8 cellular contexts compared by ENCODE assay signal in genomic region chr11:105035262-105035620, GRCh38.
DNase-seq lines count a peak whose midpoint lies in the region; ATAC-seq and TF ChIP-seq lines count a peak whose summit lies in the region.

No MANE protein-coding gene starts in this region.

- TF ChIP-seq CTCF in neutrophil (IDR thresholded peaks at IDR 0.05) = no peak

- H3K9me3 Mint-ChIP-seq in activated naive CD8-positive, alpha-beta T cell treated with anti-CD3 and anti-CD28 coated beads, Interleukin-2, amount 50 U/mL, for 24 hours = peaks cover 4% of the 10 kb centered on the region

- H3K4me3 ChIP-seq in neutrophil (ENCODE audit: low read depth in 1 of 2, low read length in 1 of 2) = peak overlapping the region; percentile 63 to 86

- peaks cover 46% of the 10 kb centered on the region for H3K4me1 Mint-ChIP-seq in activated naive CD8-positive, alpha-beta T cell treated with anti-CD3 and anti-CD28 coated beads, Interleukin-2, amount 50 U/mL, for 24 hours

- peaks cover 61% of the 10 kb centered on the region for H3K36me3 ChIP-seq in neutrophil

- H3K4me1 ChIP-seq in neutrophil (ENCODE audit: control insufficient read depth in 1 of 2, insufficient read depth in 1 of 2, low read depth in 1 of 2, low read length in 1 of 2) = peaks cover 38 to 48% of the 10 kb centered on the region in 2 experiments

- H3K27me3 ChIP-seq in neutrophil = no peaks in the 10 kb centered on the region

- peak overlapping the region; percentile 87 for H3K4me3 Mint-ChIP-seq in activated naive CD8-positive, alpha-beta T cell treated with anti-CD3 and anti-CD28 coated beads, Interleukin-2, amount 50 U/mL, for 24 hours

- no peaks in the 10 kb centered on the region for H3K9me3 ChIP-seq in neutrophil

- peak overlapping the region; percentile 94 for H3K27ac Mint-ChIP-seq in activated naive CD8-positive, alpha-beta T cell treated with anti-CD3 and anti-CD28 coated beads, Interleukin-2, amount 50 U/mL, for 24 hours

- H3K36me3 Mint-ChIP-seq in activated naive CD8-positive, alpha-beta T cell treated with anti-CD3 and anti-CD28 coated beads, Interleukin-2, amount 50 U/mL, for 24 hours (ENCODE audit: low read depth) = peaks cover 29% of the 10 kb centered on the region

- ATAC-seq in GM18858 (IDR thresholded peaks at IDR 0.05; ENCODE audit: unreplicated experiment) (peak; percentile 19), HG02678 (IDR thresholded peaks at IDR 0.05; ENCODE audit: unreplicated experiment) (peak; percentile 16)
- ATAC-seq in activated naive CD8-positive, alpha-beta T cell treated with anti-CD3 and anti-CD28 coated beads, Interleukin-2, amount 50 U/mL, for 24 hours = peak; percentile 34

- peak overlapping the region; percentile 85 for H3K27ac ChIP-seq in neutrophil

- no peaks in the 10 kb centered on the region for H3K27me3 Mint-ChIP-seq in activated naive CD8-positive, alpha-beta T cell treated with anti-CD3 and anti-CD28 coated beads, Interleukin-2, amount 50 U/mL, for 24 hours

- no peak for DNase-seq in activated naive CD8-positive, alpha-beta T cell treated with anti-CD3 and anti-CD28 coated beads, Interleukin-2, amount 50 U/mL, for 24 hours
- no peak for DNase-seq in germinal center (ENCODE audit: low spot score)
- DNase-seq in NCI-H2227 treated with DMSO at 0.1 percent for 48 hours (lab: John Stamatoyannopoulos, UW) = no peak
- no peak for DNase-seq in NK-92 treated with Interleukin-12 subunit alpha and Interleukin-12 subunit beta, amount 100 ng/mL, for 24 hours (lab: John Stamatoyannopoulos, UW)
- no peak for DNase-seq in AG08395 (ENCODE audit: low spot score)
